Comparison of ENCODE assay signal across 11 cellular contexts in genomic region chr1:230170153-230170547, GRCh38.
DNase-seq lines count a peak whose midpoint lies in the region; ATAC-seq, FAIRE-seq and TF ChIP-seq lines count a peak whose summit lies in the region.
"Had no signal": no experiment of that assay in that cellular context is flagged by ENCODE, and none has a peak within 500 bp of the region (broad histone marks: within the 10 kb centered on the region; RNA-seq: fewer than 3 reads in every experiment).

No MANE protein-coding gene starts in this region.

- WGBS in sigmoid colon, 2 donors = 79 to 97% methylated on average over 1 of the region's 1 CpG
- 100% methylated on average over 1 of the region's 1 CpG; no CpG with 5 or more reads in 1 of the 2 experiments for WGBS in endodermal cell (ENCODE audit: insufficient coverage in 1 of 2, insufficient read length in 1 of 2), 2 experiments

- intact Hi-C loops in sigmoid colon (cut with DNase I) = no loop called here

- no peaks in the 10 kb centered on the region for H3K27me3 ChIP-seq in sigmoid colon
- H3K27me3 ChIP-seq in endodermal cell (ENCODE audit: control insufficient read depth, insufficient read depth, low read length, poor library complexity, severe bottlenecking) = no peaks in the 10 kb centered on the region

- FAIRE-seq in GM12891 (lab: Jason Lieb, UNC) = no peak

- no peaks in the 10 kb centered on the region for H3K9me3 Mint-ChIP-seq in activated naive CD8-positive, alpha-beta T cell treated with anti-CD3 and anti-CD28 coated beads for 36 hours
- peaks cover 12% of the 10 kb centered on the region for H3K9me3 Mint-ChIP-seq in endodermal cell

- H3K4me3 ChIP-seq in sigmoid colon (peak overlapping the region in 2 of 4 donors; percentile 8 to 21), endodermal cell (ENCODE audit: low read length) (no peak overlapping the region)

- peak; percentile 42 for ATAC-seq in HG02642 (IDR thresholded peaks at IDR 0.05; ENCODE audit: poor library complexity, unreplicated experiment)

- DNase-seq in GM13977 (ENCODE audit: low spot score) = peak; percentile 64
- no peak for DNase-seq in activated naive CD8-positive, alpha-beta T cell treated with anti-CD3 and anti-CD28 coated beads for 36 hours
- DNase-seq in sigmoid colon = no peak
- no peak for DNase-seq in anterior cingulate cortex (lab: John Stamatoyannopoulos, UW)
- DNase-seq in endodermal cell = no peak
- DNase-seq in GM12891 (ENCODE audit: insufficient read length, low spot score) = no peak
- DNase-seq in NCI-H2107 (lab: John Stamatoyannopoulos, UW) = no peak
- DNase-seq: foreskin fibroblast, NCI-H1436 treated with DMSO at 0.1 percent for 48 hours, SW 1271 had no signal

- H3K4me1 Mint-ChIP-seq in activated naive CD8-positive, alpha-beta T cell treated with anti-CD3 and anti-CD28 coated beads for 36 hours = peaks cover 53% of the 10 kb centered on the region
- peaks cover 11% of the 10 kb centered on the region for H3K4me1 Mint-ChIP-seq in endodermal cell

- TF ChIP-seq EP300 in sigmoid colon (IDR thresholded peaks at IDR 0.05) = no peak

- TF ChIP-seq CTCF in GM13977 (IDR thresholded peaks at IDR 0.05; ENCODE audit: extremely low read depth, insufficient read depth, missing control alignments) = no peak
- TF ChIP-seq CTCF in sigmoid colon (IDR thresholded peaks at IDR 0.05) = no peak
- TF ChIP-seq CTCF in endodermal cell (conservative IDR thresholded peaks at IDR 0.05) = no peak

- in situ Hi-C loops in GM13977 (cut with MboI; ENCODE audit: low pct_unique_long_range_greater_than_20kb, low sequenced_read_pairs, unreplicated experiment) = no loop called here

- peak overlapping the region; percentile 25 to 63 (median 46) for H3K27ac ChIP-seq in sigmoid colon
- H3K27ac ChIP-seq in endodermal cell (ENCODE audit: low read depth, low read length) = no peak overlapping the region

- TF ChIP-seq POLR2A in sigmoid colon (IDR thresholded peaks at IDR 0.05) (no peak), GM12891 (IDR thresholded peaks at IDR 0.05; ENCODE audit: low read depth, low read length) (no peak)

- H3K9me3 ChIP-seq in sigmoid colon (no peaks in the 10 kb centered on the region), endodermal cell (ENCODE audit: control insufficient read depth, low read length) (peaks cover 11% of the 10 kb centered on the region)

- H3K4me1 ChIP-seq in sigmoid colon (peaks cover 0 to 15% (median 8%) of the 10 kb centered on the region in 4 donors), endodermal cell (ENCODE audit: control insufficient read depth, insufficient read depth, low read length) (no peaks in the 10 kb centered on the region)

- H3K36me3 Mint-ChIP-seq in activated naive CD8-positive, alpha-beta T cell treated with anti-CD3 and anti-CD28 coated beads for 36 hours = no peaks in the 10 kb centered on the region
- peaks cover 10% of the 10 kb centered on the region for H3K36me3 Mint-ChIP-seq in endodermal cell (ENCODE audit: low read depth)

- no peak overlapping the region for H3K9ac ChIP-seq in endodermal cell (ENCODE audit: extremely low read depth, low read length, poor library complexity, severe bottlenecking)

- no peak overlapping the region for H3K4me3 Mint-ChIP-seq in activated naive CD8-positive, alpha-beta T cell treated with anti-CD3 and anti-CD28 coated beads for 36 hours
- no peak overlapping the region for H3K4me3 Mint-ChIP-seq in endodermal cell

- H3K27me3 Mint-ChIP-seq in activated naive CD8-positive, alpha-beta T cell treated with anti-CD3 and anti-CD28 coated beads for 36 hours = no peaks in the 10 kb centered on the region
- no peaks in the 10 kb centered on the region for H3K27me3 Mint-ChIP-seq in endodermal cell (ENCODE audit: insufficient read depth)

- peak overlapping the region; percentile 34 for H3K27ac Mint-ChIP-seq in activated naive CD8-positive, alpha-beta T cell treated with anti-CD3 and anti-CD28 coated beads for 36 hours
- no peak overlapping the region for H3K27ac Mint-ChIP-seq in endodermal cell

- H3K36me3 ChIP-seq in sigmoid colon = no peaks in the 10 kb centered on the region
- no peaks in the 10 kb centered on the region for H3K36me3 ChIP-seq in endodermal cell (ENCODE audit: control insufficient read depth, insufficient read depth, low read length)

TF ChIP-seq in GM12891, 5 proteins besides CTCF, POLR2A, EP300 and RAD21:
- TF ChIP-seq TAF1 (IDR thresholded peaks at IDR 0.05; ENCODE audit: low read depth, low read length) = no peak
- no peak for TF ChIP-seq POU2F2 (IDR thresholded peaks at IDR 0.05; ENCODE audit: low read depth, low read length)
- TF ChIP-seq POLR2AphosphoS5 (IDR thresholded peaks at IDR 0.05; ENCODE audit: low read depth, low read length) = no peak
- TF ChIP-seq SPI1 (IDR thresholded peaks at IDR 0.05; ENCODE audit: low read depth, low read length) = no peak
- no peak for TF ChIP-seq PAX5 (IDR thresholded peaks at IDR 0.05; ENCODE audit: insufficient read depth, low read length, severe bottlenecking)
